In genomic region chrX:43969504-43970501, GRCh38 we compare ENCODE assay signal across 13 cellular contexts. TPM values are rescaled to one million over a fixed set of nuclear protein-coding genes. Genes with fewer than 3 reads are reported as not detected.
DNase-seq lines count a peak whose midpoint lies in the region; ATAC-seq, FAIRE-seq and TF ChIP-seq lines count a peak whose summit lies in the region.
"Had no signal": no experiment of that assay in that cellular context is flagged by ENCODE, and none has a peak within 500 bp of the region (broad histone marks: within the 10 kb centered on the region; RNA-seq: fewer than 3 reads in every experiment).

No MANE protein-coding gene starts in this region.

- H3K36me3 Mint-ChIP-seq in activated CD4-positive, alpha-beta memory T cell treated with anti-CD3 and anti-CD28 coated beads, Interleukin-2, amount 10 ng/mL, durations not matched to agents 7 days and 5 days (ENCODE audit: low read depth) = no peaks in the 10 kb centered on the region
- H3K36me3 Mint-ChIP-seq: activated naive CD4-positive, alpha-beta T cell treated with anti-CD3 and anti-CD28 coated beads, Interleukin-2, amount 50 U/mL, for 72 hours had no signal

- no peak overlapping the region for H3K27ac Mint-ChIP-seq in activated CD4-positive, alpha-beta memory T cell treated with anti-CD3 and anti-CD28 coated beads, Interleukin-2, amount 10 ng/mL, durations not matched to agents 7 days and 5 days
- H3K27ac Mint-ChIP-seq: activated CD4-positive, alpha-beta T cell treated with anti-CD3 and anti-CD28 coated beads, Interleukin-2, amount 10 ng/mL, durations not matched to agents 24 days and 14 days; activated naive CD4-positive, alpha-beta T cell treated with anti-CD3 and anti-CD28 coated beads, Interleukin-2, amount 50 U/mL, for 72 hours had no signal

- FAIRE-seq in A549 (lab: Jason Lieb, UNC) = no peak

- H3K27ac ChIP-seq in A549 (peak overlapping the region in 1 of 2 experiments; percentile 74; a peak in 3 of 6 replicates), mesenchymal stem cell (ENCODE audit: low read length, poor library complexity, severe bottlenecking) (no peak overlapping the region)

- H4K8ac ChIP-seq in mesenchymal stem cell (ENCODE audit: low read length) = no peak overlapping the region

- TF ChIP-seq POLR2A in A549 (IDR thresholded peaks at IDR 0.05; ENCODE audit: low read length) = no peak

- TF ChIP-seq EP300 in A549 (IDR thresholded peaks at IDR 0.05) = no peak

- peaks cover 8% of the 10 kb centered on the region for H3K4me1 Mint-ChIP-seq in activated CD4-positive, alpha-beta memory T cell treated with anti-CD3 and anti-CD28 coated beads, Interleukin-2, amount 10 ng/mL, durations not matched to agents 7 days and 5 days

- no peak overlapping the region for H2BK15ac ChIP-seq in mesenchymal stem cell (ENCODE audit: low read depth, poor library complexity, severe bottlenecking)

- no peak overlapping the region for H3K9ac ChIP-seq in mesenchymal stem cell (ENCODE audit: low read length)

- TF ChIP-seq RAD21 in A549 (conservative IDR thresholded peaks at IDR 0.05 in 1 of 2, IDR thresholded peaks at IDR 0.05 in 1 of 2) = no peak

- WGBS in A549 (ENCODE audit: missing lambda C conversion rate) = 69% methylated on average over 10 of the region's 19 CpGs
- 76% methylated on average over 15 of the region's 19 CpGs for WGBS in mesenchymal stem cell

- peaks cover 0 to 51% of the 10 kb centered on the region in 2 experiments for H3K27me3 ChIP-seq in mesenchymal stem cell (ENCODE audit: control insufficient read depth in 1 of 2, insufficient read depth in 1 of 2, low read length in 2 of 2)

- DNase-seq in A549 (ENCODE audit: low read depth in 1 of 2, low spot score in 1 of 2) (peak in 1 of 2 experiments; percentile 2), LoVo (ENCODE audit: low spot score) (peak; percentile 16), choroid plexus epithelial cell (ENCODE audit: low read depth) (peak; percentile 23), mesenchymal stem cell (peak; percentile 23), OCI-M2 (lab: John Stamatoyannopoulos, UW; ENCODE audit: unreplicated experiment) (no peak), germinal center (ENCODE audit: low spot score) (no peak)
- DNase-seq in activated CD4-positive, alpha-beta memory T cell treated with anti-CD3 and anti-CD28 coated beads, Interleukin-2, amount 10 ng/mL, durations not matched to agents 7 days and 5 days = no peak
- DNase-seq in activated T-cell treated with anti-CD3 and anti-CD28 coated beads, Interleukin-2, amount 50 U/mL, for 1 hour = no peak
- DNase-seq: activated CD4-positive, alpha-beta T cell treated with anti-CD3 and anti-CD28 coated beads, Interleukin-2, amount 10 ng/mL, durations not matched to agents 24 days and 14 days had no signal

- H3K4me1 ChIP-seq in A549 (peaks cover 12% of the 10 kb centered on the region; the same call in 2 of the 3 replicates), mesenchymal stem cell (ENCODE audit: control insufficient read depth, insufficient read depth, low read depth, low read length) (no peaks in the 10 kb centered on the region)

- no peak overlapping the region for H2AFZ ChIP-seq in mesenchymal stem cell (ENCODE audit: low read depth, low read length)

- H3K36me3 ChIP-seq in mesenchymal stem cell (ENCODE audit: control insufficient read depth in 1 of 2, insufficient read depth in 2 of 2, low read depth in 1 of 2, low read length in 2 of 2) = no peaks in the 10 kb centered on the region

- H3K4ac ChIP-seq in mesenchymal stem cell (ENCODE audit: low read depth in 1 of 2, low read length in 2 of 2) = no peak overlapping the region

- ATAC-seq in A549 = peak; percentile 50 to 59; a peak in 4 of 6 replicates
- ATAC-seq: sciatic nerve had no signal

- peaks cover 11% of the 10 kb centered on the region for H3K27me3 Mint-ChIP-seq in activated CD4-positive, alpha-beta memory T cell treated with anti-CD3 and anti-CD28 coated beads, Interleukin-2, amount 10 ng/mL, durations not matched to agents 7 days and 5 days

- no peak overlapping the region for H2AK5ac ChIP-seq in mesenchymal stem cell (ENCODE audit: low read length, severe bottlenecking)

- H2BK120ac ChIP-seq in mesenchymal stem cell (ENCODE audit: low read depth, low read length) = no peak overlapping the region

- no peak overlapping the region for H2BK12ac ChIP-seq in mesenchymal stem cell (ENCODE audit: low read length in 2 of 2)

- H3K4me3 ChIP-seq in A549 (no peak overlapping the region), choroid plexus epithelial cell (ENCODE audit: low read depth, low read length) (no peak overlapping the region), mesenchymal stem cell (ENCODE audit: insufficient read depth in 1 of 2, low read depth in 1 of 2, low read length in 2 of 2) (no peak overlapping the region)

- no peak for TF ChIP-seq CTCF in A549 (IDR thresholded peaks at IDR 0.05)
- TF ChIP-seq CTCF in choroid plexus epithelial cell (conservative IDR thresholded peaks at IDR 0.05; ENCODE audit: low read depth, low read length) = no peak

- H3K9me3 Mint-ChIP-seq in activated CD4-positive, alpha-beta memory T cell treated with anti-CD3 and anti-CD28 coated beads, Interleukin-2, amount 10 ng/mL, durations not matched to agents 7 days and 5 days = no peaks in the 10 kb centered on the region
- H3K9me3 Mint-ChIP-seq: activated CD4-positive, alpha-beta T cell treated with anti-CD3 and anti-CD28 coated beads, Interleukin-2, amount 10 ng/mL, durations not matched to agents 24 days and 14 days; activated naive CD4-positive, alpha-beta T cell treated with anti-CD3 and anti-CD28 coated beads, Interleukin-2, amount 50 U/mL, for 72 hours had no signal

- H3K4me3 Mint-ChIP-seq in activated CD4-positive, alpha-beta memory T cell treated with anti-CD3 and anti-CD28 coated beads, Interleukin-2, amount 10 ng/mL, durations not matched to agents 7 days and 5 days = no peak overlapping the region
- H3K4me3 Mint-ChIP-seq: activated CD4-positive, alpha-beta T cell treated with anti-CD3 and anti-CD28 coated beads, Interleukin-2, amount 10 ng/mL, durations not matched to agents 24 days and 14 days had no signal

- CTCF ChIA-PET in A549 (lab: Yijun Ruan, JAX) = interaction anchor here (0.7 to 3.7 kb wide), 3 partner anchors 12 to 274 kb away, joined by 3 to 18 read pairs (median 7); no protein-coding TSS in a partner anchor
- CTCF ChIA-PET in activated CD4-positive, alpha-beta memory T cell treated with anti-CD3 and anti-CD28 coated beads, Interleukin-2, amount 10 ng/mL, durations not matched to agents 7 days and 5 days (lab: Charles Lee) = no interaction called here

- POLR2A ChIA-PET in A549 (lab: Yijun Ruan, JAX) = interaction anchor here (0.8 kb wide), 1 partner anchor 72 kb away, joined by 3 read pairs; no protein-coding TSS in a partner anchor
- POLR2A ChIA-PET in activated CD4-positive, alpha-beta memory T cell treated with anti-CD3 and anti-CD28 coated beads, Interleukin-2, amount 10 ng/mL, durations not matched to agents 7 days and 5 days (lab: Charles Lee) = no interaction called here

- 0 out of 3 replicates have a peak overlapping the region, but pooled peaks have one; percentile 25 for H3K4me2 ChIP-seq in A549
- H3K4me2 ChIP-seq in mesenchymal stem cell (ENCODE audit: low read length, poor library complexity, severe bottlenecking) = no peak overlapping the region

- no peak overlapping the region for H4K91ac ChIP-seq in mesenchymal stem cell (ENCODE audit: low read length)

- H2BK5ac ChIP-seq in mesenchymal stem cell (ENCODE audit: low read depth, low read length, poor library complexity, severe bottlenecking) = no peak overlapping the region

- H3K9me3 ChIP-seq in A549 (no peaks in the 10 kb centered on the region), mesenchymal stem cell (ENCODE audit: control insufficient read depth, low read length) (no peaks in the 10 kb centered on the region)

- H3K18ac ChIP-seq in mesenchymal stem cell (ENCODE audit: low read depth in 1 of 2, low read length in 2 of 2) = no peak overlapping the region

- H3K23ac ChIP-seq in mesenchymal stem cell (ENCODE audit: low read length in 2 of 2) = no peak overlapping the region

- H3K79me1 ChIP-seq in mesenchymal stem cell (replicated peaks; ENCODE audit: low read length, poor library complexity, severe bottlenecking) = no peaks in the 10 kb centered on the region

- H3K14ac ChIP-seq in mesenchymal stem cell (ENCODE audit: low read length in 2 of 2) = no peak overlapping the region

TF ChIP-seq in A549, 52 proteins besides CTCF, POLR2A, EP300 and RAD21 (continues in another document):
- TF ChIP-seq ZC3H11A (IDR thresholded peaks at IDR 0.05) = no peak
- no peak for TF ChIP-seq RARB (CRISPR knock-in tag; IDR thresholded peaks at IDR 0.05)
- no peak for TF ChIP-seq JUN (IDR thresholded peaks at IDR 0.05)
- TF ChIP-seq, protein P1, sequence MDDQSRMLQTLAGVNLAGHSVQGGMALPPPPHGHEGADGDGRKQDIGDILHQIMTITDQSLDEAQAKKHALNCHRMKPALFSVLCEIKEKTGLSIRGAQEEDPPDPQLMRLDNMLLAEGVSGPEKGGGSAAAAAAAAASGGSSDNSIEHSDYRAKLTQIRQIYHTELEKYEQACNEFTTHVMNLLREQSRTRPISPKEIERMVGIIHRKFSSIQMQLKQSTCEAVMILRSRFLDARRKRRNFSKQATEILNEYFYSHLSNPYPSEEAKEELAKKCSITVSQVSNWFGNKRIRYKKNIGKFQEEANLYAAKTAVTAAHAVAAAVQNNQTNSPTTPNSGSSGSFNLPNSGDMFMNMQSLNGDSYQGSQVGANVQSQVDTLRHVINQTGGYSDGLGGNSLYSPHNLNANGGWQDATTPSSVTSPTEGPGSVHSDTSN (IDR thresholded peaks at IDR 0.05) = no peak
- TF ChIP-seq HMGXB4 (CRISPR knock-in tag; IDR thresholded peaks at IDR 0.05; ENCODE audit: borderline replicate concordance) = no peak

RNA-seq across cellular contexts. Expression of gene NDP, which starts 3.4 kb away (rescaled TPM):
- polyA plus RNA-seq in A549 (2011; rRNA removed) (not detected in 2 replicates), A549 (2017; fragmentation: RNase III; extraction: RNeasy Plus Mini Kit Qiagen cat#74134 plus additional on column Dnase treatment) (not detected in 3 replicates)
- polyA plus RNA-seq in A549 (2012; cell fraction: cytosol; rRNA removed) = not detected in 2 replicates
- polyA plus RNA-seq in A549 (2012; cell fraction: nucleus; rRNA removed) = not detected in 2 replicates
- polyA minus RNA-seq in A549 (2011; rRNA and poly(A)+ RNA removed) = not detected in 2 replicates
- 0.26 TPM for polyA plus RNA-seq in mesenchymal stem cell (2013, experiment 1 of 2)
- polyA plus RNA-seq in mesenchymal stem cell (2013, experiment 2 of 2) = 0.16 TPM
- total RNA-seq in activated CD4-positive, alpha-beta memory T cell treated with anti-CD3 and anti-CD28 coated beads, Interleukin-2, amount 10 ng/mL, durations not matched to agents 7 days and 5 days = not detected
- total RNA-seq: A673; activated CD4-positive, alpha-beta T cell treated with anti-CD3 and anti-CD28 coated beads, Interleukin-2, amount 10 ng/mL, durations not matched to agents 24 days and 14 days; activated naive CD4-positive, alpha-beta T cell treated with anti-CD3 and anti-CD28 coated beads, Interleukin-2, amount 50 U/mL, for 72 hours; liver had no signal
- polyA plus RNA-seq: liver had no signal

Comparison
In these comparisons a context has a peak if more than half of its experiments do, and no peak if none do; other contexts are left out.
1. DNase-seq: peak in LoVo (single experiment), choroid plexus epithelial cell (single experiment) and mesenchymal stem cell (single experiment); none in activated CD4-positive, alpha-beta memory T cell treated with anti-CD3 and anti-CD28 coated beads, Interleukin-2, amount 10 ng/mL, durations not matched to agents 7 days and 5 days (single experiment), OCI-M2 (single experiment), germinal center (single experiment) and activated T-cell treated with anti-CD3 and anti-CD28 coated beads, Interleukin-2, amount 50 U/mL, for 1 hour (single experiment).